1 cellular context compared by ENCODE assay signal in the genomic region with DNA sequence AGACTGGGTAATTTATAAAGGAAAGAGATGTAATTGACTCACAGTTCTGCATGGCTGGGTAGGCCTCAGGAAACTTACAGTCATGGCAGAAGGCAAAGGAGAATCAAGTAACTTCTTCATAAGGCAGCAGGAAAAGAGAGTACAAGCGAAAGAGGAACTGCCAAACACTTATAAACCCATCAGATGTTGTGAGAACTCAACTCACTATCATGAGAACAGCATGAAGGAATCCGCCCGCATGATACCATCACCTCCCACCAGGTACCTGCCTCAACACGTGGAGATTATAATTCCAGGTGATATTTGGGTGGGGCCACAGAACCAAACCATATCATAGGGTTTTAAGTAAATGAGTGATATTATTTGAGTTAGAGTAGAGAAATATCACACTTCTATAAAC.
TF ChIP-seq lines count a peak whose summit lies in the region.

No MANE protein-coding gene starts in this region.

TF ChIP-seq in K562, 482 proteins besides CTCF, POLR2A, EP300 and RAD21 (continued from another document):
- TF ChIP-seq ZNF263 (CRISPR knock-in tag; IDR thresholded peaks at IDR 0.05; ENCODE audit: borderline replicate concordance) (peak; percentile 19; the same call in 1 of the 2 replicates), PHF8 (IDR thresholded peaks at IDR 0.05; ENCODE audit: borderline replicate concordance, low read length) (0 out of 2 replicates have a peak, but pooled peaks have one; percentile 5), CHCHD3 (CRISPR knock-in tag; IDR thresholded peaks at IDR 0.05) (no peak), IRF2 (CRISPR knock-in tag; IDR thresholded peaks at IDR 0.05) (no peak), GMEB1 (CRISPR knock-in tag; IDR thresholded peaks at IDR 0.05) (no peak), JUND (IDR thresholded peaks at IDR 0.05; ENCODE audit: borderline replicate concordance, low read depth, low read length) (no peak), JUND (tag; IDR thresholded peaks at IDR 0.05; ENCODE audit: borderline replicate concordance, low read depth, low read length) (no peak), L3MBTL2 (IDR thresholded peaks at IDR 0.05) (0 out of 2 replicates have a peak, but pooled peaks have one; percentile 18)
- TF ChIP-seq, protein P1, sequence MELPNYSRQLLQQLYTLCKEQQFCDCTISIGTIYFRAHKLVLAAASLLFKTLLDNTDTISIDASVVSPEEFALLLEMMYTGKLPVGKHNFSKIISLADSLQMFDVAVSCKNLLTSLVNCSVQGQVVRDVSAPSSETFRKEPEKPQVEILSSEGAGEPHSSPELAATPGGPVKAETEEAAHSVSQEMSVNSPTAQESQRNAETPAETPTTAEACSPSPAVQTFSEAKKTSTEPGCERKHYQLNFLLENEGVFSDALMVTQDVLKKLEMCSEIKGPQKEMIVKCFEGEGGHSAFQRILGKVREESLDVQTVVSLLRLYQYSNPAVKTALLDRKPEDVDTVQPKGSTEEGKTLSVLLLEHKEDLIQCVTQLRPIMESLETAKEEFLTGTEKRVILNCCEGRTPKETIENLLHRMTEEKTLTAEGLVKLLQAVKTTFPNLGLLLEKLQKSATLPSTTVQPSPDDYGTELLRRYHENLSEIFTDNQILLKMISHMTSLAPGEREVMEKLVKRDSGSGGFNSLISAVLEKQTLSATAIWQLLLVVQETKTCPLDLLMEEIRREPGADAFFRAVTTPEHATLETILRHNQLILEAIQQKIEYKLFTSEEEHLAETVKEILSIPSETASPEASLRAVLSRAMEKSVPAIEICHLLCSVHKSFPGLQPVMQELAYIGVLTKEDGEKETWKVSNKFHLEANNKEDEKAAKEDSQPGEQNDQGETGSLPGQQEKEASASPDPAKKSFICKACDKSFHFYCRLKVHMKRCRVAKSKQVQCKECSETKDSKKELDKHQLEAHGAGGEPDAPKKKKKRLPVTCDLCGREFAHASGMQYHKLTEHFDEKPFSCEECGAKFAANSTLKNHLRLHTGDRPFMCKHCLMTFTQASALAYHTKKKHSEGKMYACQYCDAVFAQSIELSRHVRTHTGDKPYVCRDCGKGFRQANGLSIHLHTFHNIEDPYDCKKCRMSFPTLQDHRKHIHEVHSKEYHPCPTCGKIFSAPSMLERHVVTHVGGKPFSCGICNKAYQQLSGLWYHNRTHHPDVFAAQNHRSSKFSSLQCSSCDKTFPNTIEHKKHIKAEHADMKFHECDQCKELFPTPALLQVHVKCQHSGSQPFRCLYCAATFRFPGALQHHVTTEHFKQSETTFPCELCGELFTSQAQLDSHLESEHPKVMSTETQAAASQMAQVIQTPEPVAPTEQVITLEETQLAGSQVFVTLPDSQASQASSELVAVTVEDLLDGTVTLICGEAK (IDR thresholded peaks at IDR 0.05): no peak
- TF ChIP-seq, protein P1 (CRISPR knock-in tag; IDR thresholded peaks at IDR 0.05): no peak
TF ChIP-seq in K562: peak in this region for 7.
